Comparison of ENCODE assay signal across 24 cellular contexts in genomic region chrX:33970028-33970932, GRCh38.
DNase-seq lines count a peak whose midpoint lies in the region; ATAC-seq, FAIRE-seq and TF ChIP-seq lines count a peak whose summit lies in the region.
"Had no signal": no experiment of that assay in that cellular context is flagged by ENCODE, and none has a peak within 500 bp of the region (broad histone marks: within the 10 kb centered on the region; RNA-seq: fewer than 3 reads in every experiment).

No MANE protein-coding gene starts in this region.

- H3K27me3 Mint-ChIP-seq in progenitor cell of endocrine pancreas, result no peaks in the 10 kb centered on the region
- H3K27me3 Mint-ChIP-seq: CD4-positive, CD25-positive, alpha-beta regulatory T cell; stimulated activated memory B cell treated with anti-CD40 and anti-IgM and Interleukin-4, amounts not matched to agents 10 μg/mL and 1 μg/mL and 100 μg/mL, for 72 hours had no signal

- peak overlapping the region; percentile 88 for H3K27ac Mint-ChIP-seq in progenitor cell of endocrine pancreas
- H3K27ac Mint-ChIP-seq: activated naive CD4-positive, alpha-beta T cell treated with anti-CD3 and anti-CD28 coated beads for 36 hours; activated T-cell treated with anti-CD3 and anti-CD28 coated beads, Interleukin-2, amount 50 U/mL, for 72 hours; CD4-positive, CD25-positive, alpha-beta regulatory T cell; stimulated activated memory B cell treated with anti-CD40 and anti-IgM and Interleukin-4, amounts not matched to agents 10 μg/mL and 1 μg/mL and 100 μg/mL, for 72 hours had no signal

- TF ChIP-seq POLR2A in GM12891 (IDR thresholded peaks at IDR 0.05; ENCODE audit: low read depth, low read length), result no peak

- no peaks in the 10 kb centered on the region for H3K36me3 Mint-ChIP-seq in progenitor cell of endocrine pancreas (ENCODE audit: insufficient read depth)
- H3K36me3 Mint-ChIP-seq: CD4-positive, CD25-positive, alpha-beta regulatory T cell; stimulated activated memory B cell treated with anti-CD40 and anti-IgM and Interleukin-4, amounts not matched to agents 10 μg/mL and 1 μg/mL and 100 μg/mL, for 72 hours had no signal

- peaks cover 5% of the 10 kb centered on the region for H3K4me1 Mint-ChIP-seq in progenitor cell of endocrine pancreas (ENCODE audit: low read depth)
- H3K4me1 Mint-ChIP-seq: CD4-positive, CD25-positive, alpha-beta regulatory T cell; stimulated activated memory B cell treated with anti-CD40 and anti-IgM and Interleukin-4, amounts not matched to agents 10 μg/mL and 1 μg/mL and 100 μg/mL, for 72 hours had no signal

- ATAC-seq in left colon (no peak), GM21528 (IDR thresholded peaks at IDR 0.05; ENCODE audit: low FRiP score, unreplicated experiment) (no peak)
- ATAC-seq: activated T-cell treated with anti-CD3 and anti-CD28 coated beads, Interleukin-2, amount 50 U/mL, for 72 hours; heart left ventricle; left ventricle myocardium superior; stimulated activated memory B cell treated with anti-CD40 and anti-IgM and Interleukin-4, amounts not matched to agents 10 μg/mL and 1 μg/mL and 100 μg/mL, for 72 hours had no signal

- no peak for FAIRE-seq in GM12891 (lab: Jason Lieb, UNC)
- FAIRE-seq: urothelium cell line had no signal

- H3K9me3 Mint-ChIP-seq in progenitor cell of endocrine pancreas (ENCODE audit: low read depth), result no peaks in the 10 kb centered on the region
- H3K9me3 Mint-ChIP-seq: activated naive CD4-positive, alpha-beta T cell treated with anti-CD3 and anti-CD28 coated beads for 36 hours; stimulated activated memory B cell treated with anti-CD40 and anti-IgM and Interleukin-4, amounts not matched to agents 10 μg/mL and 1 μg/mL and 100 μg/mL, for 72 hours had no signal

- DNase-seq in GM12891 (ENCODE audit: insufficient read length, low spot score) (peak; percentile 0), MV-4-11 (lab: John Stamatoyannopoulos, UW) (peak; percentile 80), SK-N-DZ (ENCODE audit: low spot score) (peak; percentile 4), progenitor cell of endocrine pancreas (ENCODE audit: low spot score, unreplicated experiment) (no peak), UCSD-AML1 (lab: John Stamatoyannopoulos, UW; ENCODE audit: unreplicated experiment) (no peak), left colon (no peak), KG1 (lab: John Stamatoyannopoulos, UW) (no peak)
- DNase-seq: activated CD4-positive, alpha-beta T cell treated with anti-CD3 and anti-CD28 coated beads for 4 hours; activated naive CD4-positive, alpha-beta T cell treated with anti-CD3 and anti-CD28 coated beads for 36 hours; activated T-cell treated with anti-CD3 and anti-CD28 coated beads, Interleukin-2, amount 50 U/mL, for 72 hours; amniotic stem cell; CD4-positive, CD25-positive, alpha-beta regulatory T cell; heart left ventricle; left ventricle myocardium superior; NCI-H1048; NCI-H2029 treated with DMSO at 0.1 percent for 48 hours; NCI-H524 treated with DMSO at 0.1 percent for 48 hours; PC-9; SHP77; stimulated activated CD4-positive, alpha-beta T cell treated with anti-CD3 and anti-CD28 coated beads, Interleukin-2, amount 100 ng/mL, for 24 hours; T-helper 1 cell had no signal

- TF ChIP-seq CTCF in progenitor cell of endocrine pancreas (IDR thresholded peaks at IDR 0.05; ENCODE audit: unreplicated experiment), result no peak

- no peak overlapping the region for H3K4me3 Mint-ChIP-seq in progenitor cell of endocrine pancreas (ENCODE audit: low read depth)
- H3K4me3 Mint-ChIP-seq: activated naive CD4-positive, alpha-beta T cell treated with anti-CD3 and anti-CD28 coated beads for 36 hours; activated T-cell treated with anti-CD3 and anti-CD28 coated beads, Interleukin-2, amount 50 U/mL, for 72 hours; CD4-positive, CD25-positive, alpha-beta regulatory T cell; stimulated activated memory B cell treated with anti-CD40 and anti-IgM and Interleukin-4, amounts not matched to agents 10 μg/mL and 1 μg/mL and 100 μg/mL, for 72 hours had no signal

- intact Hi-C loops in left colon (cut with DNase I, micrococcal nuclease), result no loop called here

TF ChIP-seq in GM12891, 5 proteins besides CTCF, POLR2A, EP300 and RAD21:
- TF ChIP-seq TAF1 (IDR thresholded peaks at IDR 0.05; ENCODE audit: low read depth, low read length) (no peak), POLR2AphosphoS5 (IDR thresholded peaks at IDR 0.05; ENCODE audit: low read depth, low read length) (no peak), SPI1 (IDR thresholded peaks at IDR 0.05; ENCODE audit: low read depth, low read length) (no peak), PAX5 (IDR thresholded peaks at IDR 0.05; ENCODE audit: insufficient read depth, low read length, severe bottlenecking) (no peak), POU2F2 (IDR thresholded peaks at IDR 0.05; ENCODE audit: low read depth, low read length) (no peak)

Comparison
In these comparisons a context has a peak if more than half of its experiments do, and no peak if none do; other contexts are left out.
1. DNase-seq: peak in GM12891 (single experiment), MV-4-11 (single experiment) and SK-N-DZ (single experiment); none in progenitor cell of endocrine pancreas (single experiment), UCSD-AML1 (single experiment), left colon (0 of 2) and KG1 (single experiment).